Comparison of ENCODE assay signal across 11 cellular contexts in genomic region chr6:157984686-157985225, GRCh38. TPM values are rescaled to one million over a fixed set of nuclear protein-coding genes. Genes with fewer than 3 reads are reported as not detected.
DNase-seq lines count a peak whose midpoint lies in the region; ATAC-seq and TF ChIP-seq lines count a peak whose summit lies in the region.
"Had no signal": no experiment of that assay in that cellular context is flagged by ENCODE, and none has a peak within 500 bp of the region (broad histone marks: within the 10 kb centered on the region; RNA-seq: fewer than 3 reads in every experiment).

No MANE protein-coding gene starts in this region.

- H3K27me3 Mint-ChIP-seq in activated CD4-positive, alpha-beta memory T cell treated with anti-CD3 and anti-CD28 coated beads, Interleukin-2, amount 10 ng/mL, durations not matched to agents 7 days and 5 days = peaks cover 8% of the 10 kb centered on the region

- no peak overlapping the region for H2BK15ac ChIP-seq in mesendoderm (replicated peaks; ENCODE audit: low read depth)

- WGBS in mesendoderm (ENCODE audit: extremely low coverage, insufficient coverage, low lambda C conversion rate) = no CpG with 5 or more reads among the region's 14 CpGs

- no peak overlapping the region for H3K4me3 ChIP-seq in mesendoderm (ENCODE audit: low read length)
- H3K4me3 ChIP-seq: lung had no signal

- H3K9me3 Mint-ChIP-seq in activated CD4-positive, alpha-beta memory T cell treated with anti-CD3 and anti-CD28 coated beads, Interleukin-2, amount 10 ng/mL, durations not matched to agents 7 days and 5 days = no peaks in the 10 kb centered on the region

- no peak overlapping the region for H4K8ac ChIP-seq in mesendoderm (ENCODE audit: low read depth, low read length)

- DNase-seq in stimulated activated CD4-positive, alpha-beta T cell treated with anti-CD3 and anti-CD28 coated beads, Interleukin-15, amount 100 ng/mL, for 24 hours = peak; percentile 21
- DNase-seq in stimulated activated CD4-positive, alpha-beta T cell treated with anti-CD3 and anti-CD28 coated beads, Interleukin-2, amount 100 ng/mL, for 48 hours = no peak
- no peak for DNase-seq in activated CD4-positive, alpha-beta memory T cell treated with anti-CD3 and anti-CD28 coated beads, Interleukin-2, amount 10 ng/mL, durations not matched to agents 7 days and 5 days
- DNase-seq in mesendoderm = no peak
- no peak for DNase-seq in DMS53 (lab: John Stamatoyannopoulos, UW)
- no peak for DNase-seq in kidney glomerular epithelial cell (lab: John Stamatoyannopoulos, UW)
- no peak for DNase-seq in activated CD4-positive, CD25-positive, alpha-beta regulatory T cell (lab: John Stamatoyannopoulos, UW)
- DNase-seq: NCI-H510A had no signal

- no peak overlapping the region for H2AK5ac ChIP-seq in mesendoderm (ENCODE audit: low read length)

- H3K4me3 Mint-ChIP-seq in activated CD4-positive, alpha-beta memory T cell treated with anti-CD3 and anti-CD28 coated beads, Interleukin-2, amount 10 ng/mL, durations not matched to agents 7 days and 5 days = peak overlapping the region; percentile 45

- no peak overlapping the region for H3K4me2 ChIP-seq in mesendoderm (ENCODE audit: low read length)

- H3K4ac ChIP-seq in mesendoderm (ENCODE audit: low read depth, low read length) = no peak overlapping the region

- H3K18ac ChIP-seq in mesendoderm (ENCODE audit: low read length) = no peak overlapping the region

- TF ChIP-seq POLR2A in GM18505 (IDR thresholded peaks at IDR 0.05; ENCODE audit: borderline replicate concordance, extremely low read depth, insufficient read depth, insufficient read length) = no peak

- no peaks in the 10 kb centered on the region for H3K27me3 ChIP-seq in mesendoderm (ENCODE audit: insufficient read depth, low read length, poor library complexity)

- no peak for ATAC-seq in GM18505 (IDR thresholded peaks at IDR 0.05; ENCODE audit: unreplicated experiment)
- ATAC-seq: HCT116 had no signal

- H3K56ac ChIP-seq in mesendoderm (ENCODE audit: low read length) = peak overlapping the region; percentile 65

- H3K4me1 Mint-ChIP-seq in activated CD4-positive, alpha-beta memory T cell treated with anti-CD3 and anti-CD28 coated beads, Interleukin-2, amount 10 ng/mL, durations not matched to agents 7 days and 5 days = peaks cover 61% of the 10 kb centered on the region

- POLR2A ChIA-PET in activated CD4-positive, alpha-beta memory T cell treated with anti-CD3 and anti-CD28 coated beads, Interleukin-2, amount 10 ng/mL, durations not matched to agents 7 days and 5 days (lab: Charles Lee) = interaction anchor here (0.8 to 3.9 kb wide), 7 partner anchors 22 to 224 kb away, joined by 3 to 33 read pairs (median 4); no protein-coding TSS in a partner anchor

- no peak overlapping the region for H3K27ac ChIP-seq in mesendoderm (ENCODE audit: low read depth, low read length)

- H3K9ac ChIP-seq in mesendoderm (ENCODE audit: low read length) = no peak overlapping the region

- H3K23ac ChIP-seq in mesendoderm (ENCODE audit: low read length) = peak overlapping the region; percentile 51

- H3K36me3 ChIP-seq in mesendoderm (ENCODE audit: control insufficient read depth, insufficient read depth, low read length) = no peaks in the 10 kb centered on the region

- H4K5ac ChIP-seq in mesendoderm (ENCODE audit: low read length) = no peak overlapping the region

- H3K27ac Mint-ChIP-seq in activated CD4-positive, alpha-beta memory T cell treated with anti-CD3 and anti-CD28 coated beads, Interleukin-2, amount 10 ng/mL, durations not matched to agents 7 days and 5 days = no peak overlapping the region

- CTCF ChIA-PET in activated CD4-positive, alpha-beta memory T cell treated with anti-CD3 and anti-CD28 coated beads, Interleukin-2, amount 10 ng/mL, durations not matched to agents 7 days and 5 days (lab: Charles Lee) = interaction anchor here (1.4 to 6.5 kb wide), 4 partner anchors 23 to 111 kb away, joined by 5 to 67 read pairs (median 34); no protein-coding TSS in a partner anchor

- no peak overlapping the region for H2BK5ac ChIP-seq in mesendoderm (ENCODE audit: low read length)

- peaks cover 2% of the 10 kb centered on the region for H3K4me1 ChIP-seq in mesendoderm (ENCODE audit: control insufficient read depth, low read depth, low read length)

- peaks cover 15% of the 10 kb centered on the region for H3K36me3 Mint-ChIP-seq in activated CD4-positive, alpha-beta memory T cell treated with anti-CD3 and anti-CD28 coated beads, Interleukin-2, amount 10 ng/mL, durations not matched to agents 7 days and 5 days (ENCODE audit: low read depth)

- H3K79me2 ChIP-seq in mesendoderm (ENCODE audit: control insufficient read depth, insufficient read depth, low read length) = peaks cover 29% of the 10 kb centered on the region

- no peak overlapping the region for H2BK120ac ChIP-seq in mesendoderm (ENCODE audit: low read depth, low read length)

- H3K79me1 ChIP-seq in mesendoderm (ENCODE audit: low read length) = peaks cover 6% of the 10 kb centered on the region

RNA-seq across cellular contexts. Expression of gene SYNJ2, which starts 3.1 kb away (rescaled TPM):
- 10 to 100 TPM; 36.8 to 39.1 TPM for total RNA-seq in activated CD4-positive, alpha-beta memory T cell treated with anti-CD3 and anti-CD28 coated beads, Interleukin-2, amount 10 ng/mL, durations not matched to agents 7 days and 5 days
- 11.5 TPM for polyA plus RNA-seq in mesendoderm (2013, experiment 1 of 2)
- 11.6 TPM for polyA plus RNA-seq in mesendoderm (2013, experiment 2 of 2)
